1 cellular context compared by ENCODE assay signal in genomic region chr16:87581867-87582220, GRCh38.
TF ChIP-seq lines count a peak whose summit lies in the region.

No MANE protein-coding gene starts in this region.

TF ChIP-seq in SK-N-SH, 30 proteins besides CTCF, POLR2A, EP300 and RAD21 (continued from another document):
- TF ChIP-seq RCOR1 (IDR thresholded peaks at IDR 0.05; ENCODE audit: low read length) (no peak), YY1 (IDR thresholded peaks at IDR 0.05; ENCODE audit: low read depth) (no peak), USF2 (IDR thresholded peaks at IDR 0.05; ENCODE audit: borderline replicate concordance, low read depth, low read length) (no peak), MEF2A (IDR thresholded peaks at IDR 0.05; ENCODE audit: borderline replicate concordance, low read depth) (no peak), ZBTB33 (IDR thresholded peaks at IDR 0.05; ENCODE audit: borderline replicate concordance, low read depth) (no peak), TAF1 (IDR thresholded peaks at IDR 0.05; ENCODE audit: borderline replicate concordance, low read depth, low read length) (no peak), NFIC (IDR thresholded peaks at IDR 0.05; ENCODE audit: borderline replicate concordance) (peak; percentile 93), POLR2AphosphoS5 (IDR thresholded peaks at IDR 0.05; ENCODE audit: low read depth, low read length) (peak; percentile 49; the same call in 1 of the 2 replicates), MXI1 (IDR thresholded peaks at IDR 0.05; ENCODE audit: low read depth, low read length) (no peak), SIN3A (IDR thresholded peaks at IDR 0.05; ENCODE audit: borderline replicate concordance, low read depth, low read length) (0 out of 2 replicates have a peak, but pooled peaks have one; percentile 12), IRF3 (IDR thresholded peaks at IDR 0.05; ENCODE audit: low read depth, low read length) (no peak), GATA2 (CRISPR knock-in tag; IDR thresholded peaks at IDR 0.05) (no peak), RXRA (IDR thresholded peaks at IDR 0.05; ENCODE audit: borderline replicate concordance, low read depth) (peak; percentile 84; the same call in 1 of the 2 replicates), FOXM1 (IDR thresholded peaks at IDR 0.05; ENCODE audit: low read depth) (no peak), USF1 (IDR thresholded peaks at IDR 0.05; ENCODE audit: borderline replicate concordance, low read depth) (no peak), ELF1 (IDR thresholded peaks at IDR 0.05) (no peak), TCF12 (IDR thresholded peaks at IDR 0.05) (peak; percentile 84), GABPA (IDR thresholded peaks at IDR 0.05; ENCODE audit: low read depth) (no peak), CHD2 (IDR thresholded peaks at IDR 0.05; ENCODE audit: low read length, partially characterized antibody) (no peak)
